In the genomic region with DNA sequence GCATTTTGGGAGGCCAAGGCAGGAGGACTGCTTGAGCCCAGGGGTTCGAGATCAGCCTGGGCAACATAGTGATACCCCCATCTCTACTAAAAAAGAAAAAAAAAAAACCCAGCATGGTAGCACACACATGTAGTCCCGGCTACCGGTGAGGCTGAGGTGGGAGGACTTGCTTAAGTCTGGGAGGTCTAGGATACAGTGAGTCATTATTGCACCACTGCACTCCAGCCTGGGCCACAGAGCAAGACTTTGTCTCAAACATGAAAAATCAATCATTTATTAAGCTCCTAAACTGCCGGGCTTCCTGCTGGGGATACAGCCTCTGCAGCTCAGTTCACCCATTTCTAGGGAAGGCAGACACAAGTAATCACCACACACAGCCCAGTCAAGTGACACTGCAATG, we compare ENCODE assay signal across 13 cellular contexts. TPM values are rescaled to one million over a fixed set of nuclear protein-coding genes. Genes with fewer than 3 reads are reported as not detected.
A peak's percentile ranks its signal among the peaks of the same experiment; 100 is the strongest.
DNase-seq lines count a peak whose midpoint lies in the region; TF ChIP-seq lines count a peak whose summit lies in the region.
"Had no signal": no experiment of that assay in that cellular context is flagged by ENCODE, and none has a peak within 500 bp of the region (broad histone marks: within the 10 kb centered on the region; RNA-seq: fewer than 3 reads in every experiment).

No MANE protein-coding gene starts in this region.

- H3K4me1 Mint-ChIP-seq in activated CD4-positive, alpha-beta T cell treated with anti-CD3 and anti-CD28 coated beads, Interleukin-2, amount 10 ng/mL, durations not matched to agents 7 days and 5 days: peaks cover 23% of the 10 kb centered on the region
- no peaks in the 10 kb centered on the region for H3K4me1 Mint-ChIP-seq in endodermal cell

- H3K4me3 Mint-ChIP-seq in activated CD4-positive, alpha-beta T cell treated with anti-CD3 and anti-CD28 coated beads, Interleukin-2, amount 10 ng/mL, durations not matched to agents 7 days and 5 days: peak overlapping the region; percentile 13
- peak overlapping the region; percentile 98 for H3K4me3 Mint-ChIP-seq in endodermal cell

- H3K27me3 ChIP-seq in endodermal cell (ENCODE audit: control insufficient read depth, insufficient read depth, low read length, poor library complexity, severe bottlenecking): no peaks in the 10 kb centered on the region

- CTCF ChIA-PET in activated CD4-positive, alpha-beta T cell treated with anti-CD3 and anti-CD28 coated beads, Interleukin-2, amount 10 ng/mL, durations not matched to agents 7 days and 5 days (lab: Charles Lee): interaction anchor here (1.1 to 1.7 kb wide), 3 partner anchors 9 to 16 kb away, joined by 3 to 4 read pairs (median 4); no protein-coding TSS in a partner anchor

- 100% methylated on average over 3 to 4 of the region's 4 CpGs for WGBS in endodermal cell (ENCODE audit: insufficient coverage in 1 of 2, insufficient read length in 1 of 2), 2 experiments

- H3K36me3 Mint-ChIP-seq in activated CD4-positive, alpha-beta T cell treated with anti-CD3 and anti-CD28 coated beads, Interleukin-2, amount 10 ng/mL, durations not matched to agents 7 days and 5 days (ENCODE audit: low read depth): peaks cover 6% of the 10 kb centered on the region
- H3K36me3 Mint-ChIP-seq in endodermal cell (ENCODE audit: low read depth): peaks cover 6% of the 10 kb centered on the region
- H3K36me3 Mint-ChIP-seq: stimulated activated memory B cell treated with anti-CD40 and anti-IgM and Interleukin-4, amounts not matched to agents 10 μg/mL and 1 μg/mL and 100 μg/mL, for 72 hours had no signal

- peaks cover 5% of the 10 kb centered on the region for H3K36me3 ChIP-seq in endodermal cell (ENCODE audit: control insufficient read depth, insufficient read depth, low read length)

- DNase-seq in activated CD4-positive, alpha-beta T cell treated with anti-CD3 and anti-CD28 coated beads, Interleukin-2, amount 10 ng/mL, durations not matched to agents 7 days and 5 days: no peak
- DNase-seq in activated CD4-positive, alpha-beta T cell treated with anti-CD3 and anti-CD28 coated beads for 48 hours: no peak
- peak; percentile 47 for DNase-seq in MV-4-11 (lab: John Stamatoyannopoulos, UW)
- no peak for DNase-seq in endodermal cell
- DNase-seq in renal cortical epithelial cell (ENCODE audit: low read depth): peak; percentile 94
- no peak for DNase-seq in SW 1271 (lab: John Stamatoyannopoulos, UW)
- DNase-seq in caudate nucleus (lab: John Stamatoyannopoulos, UW): no peak
- DNase-seq in stimulated activated CD4-positive, alpha-beta T cell treated with anti-CD3 and anti-CD28 coated beads, Interleukin-4, amount 100 ng/mL, for 24 hours: no peak
- DNase-seq: activated CD4-positive, alpha-beta T cell treated with anti-CD3 and anti-CD28 coated beads, Interleukin-2, amount 50 U/mL, for 4 hours; NCI-H1105 treated with DMSO at 0.1 percent for 48 hours; NCI-H526 treated with DMSO at 0.1 percent for 48 hours; T-helper 1 cell had no signal

- H3K27me3 Mint-ChIP-seq in activated CD4-positive, alpha-beta T cell treated with anti-CD3 and anti-CD28 coated beads, Interleukin-2, amount 10 ng/mL, durations not matched to agents 7 days and 5 days: peaks cover 3% of the 10 kb centered on the region
- no peaks in the 10 kb centered on the region for H3K27me3 Mint-ChIP-seq in endodermal cell (ENCODE audit: insufficient read depth)
- H3K27me3 Mint-ChIP-seq: stimulated activated memory B cell treated with anti-CD40 and anti-IgM and Interleukin-4, amounts not matched to agents 10 μg/mL and 1 μg/mL and 100 μg/mL, for 72 hours had no signal

- H3K9me3 Mint-ChIP-seq in activated CD4-positive, alpha-beta T cell treated with anti-CD3 and anti-CD28 coated beads, Interleukin-2, amount 10 ng/mL, durations not matched to agents 7 days and 5 days: no peaks in the 10 kb centered on the region
- H3K9me3 Mint-ChIP-seq in endodermal cell: no peaks in the 10 kb centered on the region
- H3K9me3 Mint-ChIP-seq: stimulated activated memory B cell treated with anti-CD40 and anti-IgM and Interleukin-4, amounts not matched to agents 10 μg/mL and 1 μg/mL and 100 μg/mL, for 72 hours had no signal

- H3K27ac Mint-ChIP-seq in activated CD4-positive, alpha-beta T cell treated with anti-CD3 and anti-CD28 coated beads, Interleukin-2, amount 10 ng/mL, durations not matched to agents 7 days and 5 days: no peak overlapping the region
- H3K27ac Mint-ChIP-seq in endodermal cell: no peak overlapping the region

- H3K9me3 ChIP-seq in endodermal cell (ENCODE audit: control insufficient read depth, low read length): no peaks in the 10 kb centered on the region

- H3K4me3 ChIP-seq in endodermal cell (ENCODE audit: low read length): no peak overlapping the region

- TF ChIP-seq CTCF in endodermal cell (conservative IDR thresholded peaks at IDR 0.05): no peak

- POLR2A ChIA-PET in activated CD4-positive, alpha-beta T cell treated with anti-CD3 and anti-CD28 coated beads, Interleukin-2, amount 10 ng/mL, durations not matched to agents 7 days and 5 days (lab: Charles Lee): interaction anchor here (0.6 kb wide), 1 partner anchor 108 kb away, joined by 3 read pairs; no protein-coding TSS in a partner anchor

- no peak overlapping the region for H3K27ac ChIP-seq in endodermal cell (ENCODE audit: low read depth, low read length)
- H3K27ac ChIP-seq in caudate nucleus (ENCODE audit: low read depth, low read length): no peak overlapping the region

- H3K4me1 ChIP-seq in endodermal cell (ENCODE audit: control insufficient read depth, insufficient read depth, low read length): no peaks in the 10 kb centered on the region

- no peak overlapping the region for H3K9ac ChIP-seq in endodermal cell (ENCODE audit: extremely low read depth, low read length, poor library complexity, severe bottlenecking)

RNA-seq across cellular contexts. Expression of a gene that starts 7.3 kb away (rescaled TPM):
- 10 to 100 TPM in 1 of 2 experiments, 1 to 10 TPM in 1; 7.3 to 10.8 TPM for total RNA-seq in activated CD4-positive, alpha-beta T cell treated with anti-CD3 and anti-CD28 coated beads, Interleukin-2, amount 10 ng/mL, durations not matched to agents 7 days and 5 days
- total RNA-seq in endodermal cell (10 to 100 TPM; 16.7 to 32.1 TPM), renal cortical epithelial cell (34.1 and 49.3 TPM in 2 replicates)
- 13.8 TPM for polyA plus RNA-seq in endodermal cell (2013, experiment 1 of 2)
- 13.2 TPM for polyA plus RNA-seq in endodermal cell (2013, experiment 2 of 2)

RNA-seq across cellular contexts. Expression of a gene that starts 45.9 kb away (rescaled TPM):
- total RNA-seq in activated CD4-positive, alpha-beta T cell treated with anti-CD3 and anti-CD28 coated beads, Interleukin-2, amount 10 ng/mL, durations not matched to agents 7 days and 5 days: 10 to 100 TPM; 29.3 to 34.8 TPM
- total RNA-seq in endodermal cell: 10 to 100 TPM; 96.4 to 99.2 TPM
- polyA plus RNA-seq in endodermal cell (2013, experiment 1 of 2): 52.8 TPM
- 56.4 TPM for polyA plus RNA-seq in endodermal cell (2013, experiment 2 of 2)
- 104 and 249 TPM in 2 replicates for total RNA-seq in renal cortical epithelial cell

Comparison
In these comparisons a context has a peak if more than half of its experiments do, and no peak if none do; other contexts are left out.
1. DNase-seq: peak in MV-4-11 (single experiment) and renal cortical epithelial cell (single experiment); none in activated CD4-positive, alpha-beta T cell treated with anti-CD3 and anti-CD28 coated beads, Interleukin-2, amount 10 ng/mL, durations not matched to agents 7 days and 5 days (single experiment), activated CD4-positive, alpha-beta T cell treated with anti-CD3 and anti-CD28 coated beads for 48 hours (single experiment), endodermal cell (single experiment), SW 1271 (0 of 2), caudate nucleus (0 of 61) and stimulated activated CD4-positive, alpha-beta T cell treated with anti-CD3 and anti-CD28 coated beads, Interleukin-4, amount 100 ng/mL, for 24 hours (single experiment).